Comparison of ENCODE assay signal across 8 cellular contexts in genomic region chr17:1647802-1648581, GRCh38. TPM values are rescaled to one million over a fixed set of nuclear protein-coding genes. Genes with fewer than 3 reads are reported as not detected.
DNase-seq lines count a peak whose midpoint lies in the region; ATAC-seq lines count a peak whose summit lies in the region.

No MANE protein-coding gene starts in this region.

- peak in 1 of 3 donors; percentile 14 for DNase-seq in CD4-positive, CD25-positive, alpha-beta regulatory T cell
- DNase-seq in NCI-H345 treated with DMSO at 0.1 percent for 48 hours (lab: John Stamatoyannopoulos, UW; ENCODE audit: unreplicated experiment): no peak
- DNase-seq in AG08396 (ENCODE audit: low spot score): no peak
- DNase-seq in middle frontal gyrus (ENCODE audit: extremely low spot score, low spot score): no peak

- H3K36me3 ChIP-seq in CD4-positive, CD25-positive, alpha-beta regulatory T cell (ENCODE audit: control insufficient read depth, insufficient read depth, low read length): peaks cover 25% of the 10 kb centered on the region

- H3K36me3 Mint-ChIP-seq in CD4-positive, CD25-positive, alpha-beta regulatory T cell: peaks cover 5% of the 10 kb centered on the region
- peaks cover 24% of the 10 kb centered on the region for H3K36me3 Mint-ChIP-seq in stimulated activated naive CD8-positive, alpha-beta T cell treated with anti-CD3 and anti-CD28 coated beads, Interleukin-15, Interleukin-2, amounts not matched to agents 100 ng/mL and 50 ng/mL, for 24 hours (ENCODE audit: low read depth)

- H3K27ac Mint-ChIP-seq in CD4-positive, CD25-positive, alpha-beta regulatory T cell: no peak overlapping the region
- no peak overlapping the region for H3K27ac Mint-ChIP-seq in stimulated activated naive CD8-positive, alpha-beta T cell treated with anti-CD3 and anti-CD28 coated beads, Interleukin-15, Interleukin-2, amounts not matched to agents 100 ng/mL and 50 ng/mL, for 24 hours

- peak overlapping the region in 3 of 4 donors; percentile 64 to 77 (median 66) for H3K4me3 Mint-ChIP-seq in CD4-positive, CD25-positive, alpha-beta regulatory T cell
- H3K4me3 Mint-ChIP-seq in stimulated activated naive CD8-positive, alpha-beta T cell treated with anti-CD3 and anti-CD28 coated beads, Interleukin-15, Interleukin-2, amounts not matched to agents 100 ng/mL and 50 ng/mL, for 24 hours: peak overlapping the region; percentile 47

- no peaks in the 10 kb centered on the region for H3K9me3 ChIP-seq in CD4-positive, CD25-positive, alpha-beta regulatory T cell (ENCODE audit: control insufficient read depth in 2 of 2, low read length in 2 of 2)
- no peaks in the 10 kb centered on the region for H3K9me3 ChIP-seq in iPS-18c (ENCODE audit: control insufficient read depth, insufficient read depth, low read length)

- H3K27me3 Mint-ChIP-seq in CD4-positive, CD25-positive, alpha-beta regulatory T cell: no peaks in the 10 kb centered on the region
- no peaks in the 10 kb centered on the region for H3K27me3 Mint-ChIP-seq in stimulated activated naive CD8-positive, alpha-beta T cell treated with anti-CD3 and anti-CD28 coated beads, Interleukin-15, Interleukin-2, amounts not matched to agents 100 ng/mL and 50 ng/mL, for 24 hours

- H3K4me3 ChIP-seq in CD4-positive, CD25-positive, alpha-beta regulatory T cell (ENCODE audit: low read depth, low read length): peak overlapping the region; percentile 24
- peak overlapping the region; percentile 71 for H3K4me3 ChIP-seq in iPS-18c (ENCODE audit: insufficient read depth, low read depth, low read length)

- H3K4me1 ChIP-seq in CD4-positive, CD25-positive, alpha-beta regulatory T cell (ENCODE audit: control insufficient read depth, insufficient read depth, low read length, poor library complexity, severe bottlenecking): peaks cover 35% of the 10 kb centered on the region

- peak overlapping the region; percentile 34 for H3K27ac ChIP-seq in CD4-positive, CD25-positive, alpha-beta regulatory T cell (ENCODE audit: insufficient read depth, low read length, poor library complexity, severe bottlenecking)
- peak overlapping the region; percentile 86 for H3K27ac ChIP-seq in angular gyrus (ENCODE audit: low read depth, low read length)

- peaks cover 0 to 1% (median 0%) of the 10 kb centered on the region in 7 donors for H3K9me3 Mint-ChIP-seq in CD4-positive, CD25-positive, alpha-beta regulatory T cell
- H3K9me3 Mint-ChIP-seq in stimulated activated naive CD8-positive, alpha-beta T cell treated with anti-CD3 and anti-CD28 coated beads, Interleukin-15, Interleukin-2, amounts not matched to agents 100 ng/mL and 50 ng/mL, for 24 hours: no peaks in the 10 kb centered on the region

- no peak for ATAC-seq in CD4-positive, CD25-positive, alpha-beta regulatory T cell (ENCODE audit: low read depth in 2 of 2)
- peak; percentile 2 for ATAC-seq in HG02973 (IDR thresholded peaks at IDR 0.05; ENCODE audit: unreplicated experiment)

- peaks cover 0 to 15% (median 7%) of the 10 kb centered on the region in 4 donors for H3K4me1 Mint-ChIP-seq in CD4-positive, CD25-positive, alpha-beta regulatory T cell
- peaks cover 49% of the 10 kb centered on the region for H3K4me1 Mint-ChIP-seq in stimulated activated naive CD8-positive, alpha-beta T cell treated with anti-CD3 and anti-CD28 coated beads, Interleukin-15, Interleukin-2, amounts not matched to agents 100 ng/mL and 50 ng/mL, for 24 hours (ENCODE audit: low read depth)

- no peaks in the 10 kb centered on the region for H3K27me3 ChIP-seq in CD4-positive, CD25-positive, alpha-beta regulatory T cell (ENCODE audit: control insufficient read depth, insufficient read depth, low read length)

RNA-seq across cellular contexts. Expression of gene RILP, which starts 1.7 kb away (rescaled TPM):
- 1.5 TPM for total RNA-seq in CD4-positive, CD25-positive, alpha-beta regulatory T cell
- polyA plus RNA-seq in CD4-positive, CD25-positive, alpha-beta regulatory T cell: 1 to 10 TPM; 3.7 to 7.6 (median 5.2) TPM

RNA-seq across cellular contexts. Expression of gene SCARF1, which starts 2.5 kb away (rescaled TPM):
- 1.5 TPM for total RNA-seq in CD4-positive, CD25-positive, alpha-beta regulatory T cell
- under 1 TPM in 1 of 4 donors, not detected in 3; 0.49 TPM for polyA plus RNA-seq in CD4-positive, CD25-positive, alpha-beta regulatory T cell

RNA-seq across cellular contexts. Expression of gene SLC43A2, which starts 19.4 kb away (rescaled TPM):
- total RNA-seq in CD4-positive, CD25-positive, alpha-beta regulatory T cell: 6.6 TPM
- polyA plus RNA-seq in CD4-positive, CD25-positive, alpha-beta regulatory T cell: 1 to 10 TPM; 3.5 to 6.9 (median 5.2) TPM

RNA-seq across cellular contexts. Expression of gene PRPF8, which starts 36.7 kb away (rescaled TPM):
- total RNA-seq in CD4-positive, CD25-positive, alpha-beta regulatory T cell: 405 TPM
- polyA plus RNA-seq in CD4-positive, CD25-positive, alpha-beta regulatory T cell: 100 to 1,000 TPM; 146 to 170 (median 159) TPM
